In the genomic region with DNA sequence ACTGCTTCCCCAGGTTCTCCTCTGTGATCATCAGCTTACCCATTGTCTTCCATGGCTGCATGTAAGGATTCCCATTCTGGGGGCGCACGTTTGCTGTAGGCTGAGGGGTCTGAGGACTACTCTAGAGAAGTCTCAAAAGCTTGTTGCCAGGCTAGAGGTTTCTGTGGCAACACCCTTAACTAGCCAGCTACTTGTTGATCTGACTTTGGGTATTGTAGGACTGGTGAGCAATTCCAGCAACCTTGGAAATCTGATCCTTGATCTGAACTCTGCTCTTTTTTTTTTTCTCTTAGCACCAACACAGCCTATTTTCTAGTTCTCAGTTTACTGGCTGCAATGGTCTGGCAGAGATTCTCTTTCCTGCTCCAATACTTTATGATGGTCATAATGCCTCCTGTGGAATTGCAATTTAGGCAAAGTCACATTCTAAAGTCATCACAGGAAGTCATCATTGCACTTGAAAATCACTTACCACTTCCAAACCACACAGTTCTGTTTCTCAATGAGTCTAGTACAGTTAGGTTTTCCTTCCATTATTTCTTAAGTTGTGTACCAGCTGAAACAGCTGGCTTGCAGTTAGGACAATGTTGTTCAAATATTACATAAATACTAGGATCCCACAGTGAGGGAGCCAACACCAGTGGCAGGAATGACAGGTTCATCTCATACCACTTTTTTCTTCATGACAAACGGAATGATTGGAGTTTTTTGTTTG, we compare ENCODE assay signal across 1 cellular context.
TF ChIP-seq lines count a peak whose summit lies in the region.

No MANE protein-coding gene starts in this region.

TF ChIP-seq in HEK293, 187 proteins besides CTCF, POLR2A, EP300 and RAD21:
- TF ChIP-seq SCRT2 (tag by site-specific recombination; IDR thresholded peaks at IDR 0.05) (peak; percentile 50; the same call in 1 of the 2 replicates), ZNF174 (tag by site-specific recombination; IDR thresholded peaks at IDR 0.05) (no peak), ZNF146 (tag by site-specific recombination; IDR thresholded peaks at IDR 0.05) (no peak)
TF ChIP-seq in HEK293: peak in this region for 1.
